ENCODE assay signal across 27 cellular contexts in genomic region chr19:46025825-46026224, GRCh38. TPM values are rescaled to one million over a fixed set of nuclear protein-coding genes. Genes with fewer than 3 reads are reported as not detected.
"Had no signal": no experiment of that assay in that cellular context is flagged by ENCODE, and none has a peak within 500 bp of the region (broad histone marks: within the 10 kb centered on the region; RNA-seq: fewer than 3 reads in every experiment).

No MANE protein-coding gene starts in this region.

- H3K27me3 ChIP-seq: thyroid gland had no signal

- H3K9me3 ChIP-seq: colonic mucosa, gastrocnemius medialis, heart left ventricle, left lung, sigmoid colon, thyroid gland had no signal

- ATAC-seq: gastrocnemius medialis; heart left ventricle; left lung; stimulated activated naive B cell treated with anti-CD40 and anti-IgM and Interleukin-4, amounts not matched to agents 10 μg/mL and 1 μg/mL and 100 μg/mL, for 72 hours had no signal

- H3K9me3 Mint-ChIP-seq: stimulated activated naive B cell treated with anti-CD40 and anti-IgM and Interleukin-4, amounts not matched to agents 10 μg/mL and 1 μg/mL and 100 μg/mL, for 72 hours had no signal

- H3K4me3 Mint-ChIP-seq: mesothelial cell of epicardium; nephron; stimulated activated naive B cell treated with anti-CD40 and anti-IgM and Interleukin-4, amounts not matched to agents 10 μg/mL and 1 μg/mL and 100 μg/mL, for 72 hours had no signal

- H3K4me3 ChIP-seq: colonic mucosa, gastrocnemius medialis, heart left ventricle, left lung, sigmoid colon, thyroid gland had no signal

- H3K27ac ChIP-seq: brain microvascular endothelial cell, colonic mucosa, gastrocnemius medialis, heart left ventricle, sigmoid colon, thyroid gland had no signal

- H3K36me3 ChIP-seq: brain microvascular endothelial cell, colonic mucosa, gastrocnemius medialis, heart left ventricle, left lung, sigmoid colon, thyroid gland had no signal

- DNase-seq: activated CD4-positive, alpha-beta T cell treated with anti-CD3 and anti-CD28 coated beads, Interleukin-2, amount 50 U/mL, for 1 hour; activated CD4-positive, CD25-positive, alpha-beta regulatory T cell treated with anti-CD3 and anti-CD28 coated beads, Interleukin-2, amount 50 U/mL, for 72 hours; activated CD8-positive, alpha-beta memory T cell treated with anti-CD3 and anti-CD28 coated beads for 24 hours; activated effector memory CD4-positive, alpha-beta T cell treated with anti-CD3 and anti-CD28 coated beads, Interleukin-2, amount 50 U/mL, for 16 hours; activated naive CD4-positive, alpha-beta T cell treated with anti-CD3 and anti-CD28 coated beads, Interleukin-2, amount 50 U/mL, for 16 hours; activated T-cell treated with anti-CD3 and anti-CD28 coated beads, Interleukin-2, amount 50 U/mL, for 48 hours; aorta; brain microvascular endothelial cell; central memory CD4-positive, alpha-beta T cell; colonic mucosa; gastrocnemius medialis; heart left ventricle; kidney; left lung; nucleus accumbens; posterior cingulate gyrus; stimulated activated naive B cell treated with anti-CD40 and anti-IgM and Interleukin-4, amounts not matched to agents 10 μg/mL and 1 μg/mL and 100 μg/mL, for 72 hours; T1000; thyroid gland had no signal

- H3K36me3 Mint-ChIP-seq: stimulated activated naive B cell treated with anti-CD40 and anti-IgM and Interleukin-4, amounts not matched to agents 10 μg/mL and 1 μg/mL and 100 μg/mL, for 72 hours had no signal

- H3K27ac Mint-ChIP-seq: mesothelial cell of epicardium; nephron; stimulated activated naive B cell treated with anti-CD40 and anti-IgM and Interleukin-4, amounts not matched to agents 10 μg/mL and 1 μg/mL and 100 μg/mL, for 72 hours had no signal

- H3K4me1 ChIP-seq: colonic mucosa, gastrocnemius medialis, heart left ventricle, thyroid gland had no signal

RNA-seq across cellular contexts. Expression of gene PGLYRP1, which starts 3.0 kb away (rescaled TPM):
- total RNA-seq: colonic mucosa, gastrocnemius medialis, kidney, lung microvascular endothelial cell, mesothelial cell of epicardium, renal cortical epithelial cell, sigmoid colon, subcutaneous adipose tissue, urinary bladder had no signal
- polyA plus RNA-seq: esophagus had no signal

RNA-seq across cellular contexts. Expression of gene IGFL4, which starts 15.0 kb away (rescaled TPM):
- total RNA-seq: aorta, colonic mucosa, gastrocnemius medialis, heart left ventricle, kidney, left lung, lung microvascular endothelial cell, renal cortical epithelial cell, sigmoid colon, subcutaneous adipose tissue, thyroid gland had no signal
- polyA plus RNA-seq: aorta, heart left ventricle, sigmoid colon, urinary bladder had no signal
